37 cellular contexts compared by ENCODE assay signal in genomic region chr5:103490340-103490739, GRCh38.
"Had no signal": no experiment of that assay in that cellular context is flagged by ENCODE, and none has a peak within 500 bp of the region (broad histone marks: within the 10 kb centered on the region; RNA-seq: fewer than 3 reads in every experiment).

No MANE protein-coding gene starts in this region.

- DNase-seq: activated CD4-positive, alpha-beta memory T cell treated with anti-CD3 and anti-CD28 coated beads, Interleukin-2, amount 10 ng/mL, durations not matched to agents 7 days and 5 days; activated CD4-positive, alpha-beta T cell treated with anti-CD3 and anti-CD28 coated beads for 1 hour; activated CD4-positive, alpha-beta T cell treated with anti-CD3 and anti-CD28 coated beads for 36 hours; activated CD4-positive, alpha-beta T cell treated with anti-CD3 and anti-CD28 coated beads for 48 hours; activated CD4-positive, alpha-beta T cell treated with anti-CD3 and anti-CD28 coated beads, Interleukin-2, amount 10 ng/mL, durations not matched to agents 7 days and 5 days; activated CD4-positive, alpha-beta T cell treated with anti-CD3 and anti-CD28 coated beads, Interleukin-2, amount 50 U/mL, for 48 hours; activated CD4-positive, CD25-positive, alpha-beta regulatory T cell; activated CD8-positive, alpha-beta memory T cell treated with anti-CD3 and anti-CD28 coated beads for 24 hours; activated CD8-positive, alpha-beta memory T cell treated with anti-CD3 and anti-CD28 coated beads, Interleukin-2, amount 10 ng/mL, durations not matched to agents 7 days and 5 days; activated CD8-positive, alpha-beta memory T cell treated with anti-CD3 and anti-CD28 coated beads, Interleukin-2, amount 50 U/mL, for 48 hours; activated CD8-positive, alpha-beta T cell treated with anti-CD3 and anti-CD28 coated beads, Interleukin-2, amount 10 ng/mL, durations not matched to agents 7 days and 5 days; activated effector memory CD4-positive, alpha-beta T cell treated with Interleukin-2 at 50 U/mL for 16 hours; activated gamma-delta T cell; activated naive CD4-positive, alpha-beta T cell treated with anti-CD3 and anti-CD28 coated beads, Interleukin-2, amount 10 ng/mL, durations not matched to agents 7 days and 5 days; activated naive CD4-positive, alpha-beta T cell treated with Interleukin-2 at 50 U/mL for 16 hours; activated naive CD8-positive, alpha-beta T cell treated with anti-CD3 and anti-CD28 coated beads, Interleukin-2, amount 10 ng/mL, durations not matched to agents 7 days and 5 days; activated naive CD8-positive, alpha-beta T cell treated with anti-CD3 and anti-CD28 coated beads, Interleukin-2, amount 50 U/mL, for 24 hours; activated T-cell treated with anti-CD3 and anti-CD28 coated beads, Interleukin-2, amount 50 U/mL, for 24 hours; activated T-cell treated with anti-CD3 and anti-CD28 coated beads, Interleukin-2, amount 50 U/mL, for 48 hours; amygdala; anterior cingulate cortex; caudate nucleus; cerebellar nuclear complex; T-helper 1 cell; T-helper 2 cell; T-helper 9 cell had no signal

- H3K27me3 ChIP-seq: ascending aorta, cardiac muscle cell had no signal

- ATAC-seq: activated CD4-positive, alpha-beta T cell treated with anti-CD3 and anti-CD28 coated beads for 36 hours; activated CD4-positive, CD25-positive, alpha-beta regulatory T cell treated with anti-CD3 and anti-CD28 coated beads, Interleukin-2, amount 50 U/mL, for 24 hours; activated CD8-positive, alpha-beta memory T cell treated with anti-CD3 and anti-CD28 coated beads, Interleukin-2, amount 10 ng/mL, durations not matched to agents 7 days and 5 days; activated CD8-positive, alpha-beta T cell treated with anti-CD3 and anti-CD28 coated beads, Interleukin-2, amount 10 ng/mL, durations not matched to agents 7 days and 5 days; activated naive CD8-positive, alpha-beta T cell treated with anti-CD3 and anti-CD28 coated beads, Interleukin-2, amount 50 U/mL, for 24 hours had no signal

- H3K36me3 ChIP-seq: ascending aorta, cardiac muscle cell had no signal

- H3K36me3 Mint-ChIP-seq: activated CD8-positive, alpha-beta memory T cell treated with anti-CD3 and anti-CD28 coated beads, Interleukin-2, amount 10 ng/mL, durations not matched to agents 7 days and 5 days; activated naive CD4-positive, alpha-beta T cell treated with anti-CD3 and anti-CD28 coated beads, Interleukin-2, amount 10 ng/mL, durations not matched to agents 7 days and 5 days; activated naive CD4-positive, alpha-beta T cell treated with anti-CD3 and anti-CD28 coated beads, Interleukin-2, amount 50 U/mL, for 24 hours; activated naive CD8-positive, alpha-beta T cell; activated naive CD8-positive, alpha-beta T cell treated with anti-CD3 and anti-CD28 coated beads, Interleukin-2, amount 10 ng/mL, durations not matched to agents 7 days and 5 days had no signal

- H3K27me3 Mint-ChIP-seq: activated naive CD4-positive, alpha-beta T cell treated with anti-CD3 and anti-CD28 coated beads, Interleukin-2, amount 10 ng/mL, durations not matched to agents 7 days and 5 days; brain; central memory CD8-positive, alpha-beta T cell had no signal

- H3K4me1 Mint-ChIP-seq: activated CD4-positive, alpha-beta memory T cell treated with anti-CD3 and anti-CD28 coated beads, Interleukin-2, amount 10 ng/mL, durations not matched to agents 7 days and 5 days; activated CD4-positive, alpha-beta T cell treated with anti-CD3 and anti-CD28 coated beads, Interleukin-2, amount 10 ng/mL, durations not matched to agents 7 days and 5 days; activated CD8-positive, alpha-beta memory T cell treated with anti-CD3 and anti-CD28 coated beads, Interleukin-2, amount 10 ng/mL, durations not matched to agents 7 days and 5 days; activated naive CD4-positive, alpha-beta T cell treated with anti-CD3 and anti-CD28 coated beads, Interleukin-2, amount 10 ng/mL, durations not matched to agents 7 days and 5 days; activated naive CD4-positive, alpha-beta T cell treated with anti-CD3 and anti-CD28 coated beads, Interleukin-2, amount 50 U/mL, for 24 hours; activated naive CD8-positive, alpha-beta T cell treated with anti-CD3 and anti-CD28 coated beads, Interleukin-2, amount 10 ng/mL, durations not matched to agents 7 days and 5 days; activated naive CD8-positive, alpha-beta T cell treated with anti-CD3 and anti-CD28 coated beads, Interleukin-2, amount 50 U/mL, for 24 hours; central memory CD8-positive, alpha-beta T cell had no signal

- H3K4me3 Mint-ChIP-seq: activated CD4-positive, alpha-beta memory T cell treated with anti-CD3 and anti-CD28 coated beads, Interleukin-2, amount 10 ng/mL, durations not matched to agents 7 days and 5 days; activated CD4-positive, alpha-beta T cell treated with anti-CD3 and anti-CD28 coated beads for 36 hours; activated CD4-positive, alpha-beta T cell treated with anti-CD3 and anti-CD28 coated beads, Interleukin-2, amount 10 ng/mL, durations not matched to agents 7 days and 5 days; activated CD8-positive, alpha-beta memory T cell treated with anti-CD3 and anti-CD28 coated beads, Interleukin-2, amount 10 ng/mL, durations not matched to agents 7 days and 5 days; activated CD8-positive, alpha-beta T cell treated with anti-CD3 and anti-CD28 coated beads, Interleukin-2, amount 10 ng/mL, durations not matched to agents 7 days and 5 days; activated naive CD4-positive, alpha-beta T cell treated with anti-CD3 and anti-CD28 coated beads, Interleukin-2, amount 10 ng/mL, durations not matched to agents 7 days and 5 days; activated naive CD4-positive, alpha-beta T cell treated with anti-CD3 and anti-CD28 coated beads, Interleukin-2, amount 50 U/mL, for 24 hours; activated naive CD8-positive, alpha-beta T cell; activated naive CD8-positive, alpha-beta T cell treated with anti-CD3 and anti-CD28 coated beads, Interleukin-2, amount 10 ng/mL, durations not matched to agents 7 days and 5 days; activated naive CD8-positive, alpha-beta T cell treated with anti-CD3 and anti-CD28 coated beads, Interleukin-2, amount 50 U/mL, for 24 hours; activated T-cell treated with anti-CD3 and anti-CD28 coated beads, Interleukin-2, amount 50 U/mL, for 24 hours; brain; central memory CD8-positive, alpha-beta T cell; T-helper 1 cell treated with Interleukin-12 subunit alpha and Interleukin-12 subunit beta and Interleukin-4 antibody, amounts not matched to agents 30 μg/mL and 1 μg/mL, for 36 hours; T-helper 2 cell treated with Interferon-gamma antibody and Interleukin-4, amounts not matched to agents 5 μg/mL and 100 μg/mL, for 36 hours had no signal

- H3K27ac Mint-ChIP-seq: activated CD4-positive, alpha-beta memory T cell treated with anti-CD3 and anti-CD28 coated beads, Interleukin-2, amount 10 ng/mL, durations not matched to agents 7 days and 5 days; activated CD4-positive, alpha-beta T cell treated with anti-CD3 and anti-CD28 coated beads for 36 hours; activated CD4-positive, alpha-beta T cell treated with anti-CD3 and anti-CD28 coated beads, Interleukin-2, amount 10 ng/mL, durations not matched to agents 7 days and 5 days; activated CD8-positive, alpha-beta memory T cell treated with anti-CD3 and anti-CD28 coated beads, Interleukin-2, amount 10 ng/mL, durations not matched to agents 7 days and 5 days; activated CD8-positive, alpha-beta T cell treated with anti-CD3 and anti-CD28 coated beads, Interleukin-2, amount 10 ng/mL, durations not matched to agents 7 days and 5 days; activated naive CD4-positive, alpha-beta T cell treated with anti-CD3 and anti-CD28 coated beads, Interleukin-2, amount 10 ng/mL, durations not matched to agents 7 days and 5 days; activated naive CD4-positive, alpha-beta T cell treated with anti-CD3 and anti-CD28 coated beads, Interleukin-2, amount 50 U/mL, for 24 hours; activated naive CD8-positive, alpha-beta T cell; activated naive CD8-positive, alpha-beta T cell treated with anti-CD3 and anti-CD28 coated beads, Interleukin-2, amount 10 ng/mL, durations not matched to agents 7 days and 5 days; activated naive CD8-positive, alpha-beta T cell treated with anti-CD3 and anti-CD28 coated beads, Interleukin-2, amount 50 U/mL, for 24 hours; activated T-cell treated with anti-CD3 and anti-CD28 coated beads, Interleukin-2, amount 50 U/mL, for 24 hours; activated T-helper 2 cell treated with anti-CD3 and anti-CD28 coated beads, Interferon-gamma antibody, Interleukin-2, Interleukin-4, amounts not matched to agents 10 μg/mL and 5 μg/mL and 100 μg/mL, durations not matched to agents 14 hours and 24 hours and 36 hours; T-helper 1 cell treated with Interleukin-12 subunit alpha and Interleukin-12 subunit beta and Interleukin-4 antibody, amounts not matched to agents 30 μg/mL and 1 μg/mL, for 36 hours; T-helper 2 cell treated with Interferon-gamma antibody and Interleukin-4, amounts not matched to agents 5 μg/mL and 100 μg/mL, for 36 hours had no signal

- H3K27ac ChIP-seq: ascending aorta, cardiac muscle cell, VCaP had no signal

- H3K9me3 ChIP-seq: ascending aorta had no signal

- H3K4me3 ChIP-seq: ascending aorta, cardiac muscle cell had no signal

- H3K4me1 ChIP-seq: ascending aorta had no signal

- H3K9me3 Mint-ChIP-seq: activated CD4-positive, alpha-beta memory T cell treated with anti-CD3 and anti-CD28 coated beads, Interleukin-2, amount 10 ng/mL, durations not matched to agents 7 days and 5 days; activated CD4-positive, alpha-beta T cell treated with anti-CD3 and anti-CD28 coated beads, Interleukin-2, amount 10 ng/mL, durations not matched to agents 7 days and 5 days; activated naive CD4-positive, alpha-beta T cell treated with anti-CD3 and anti-CD28 coated beads, Interleukin-2, amount 10 ng/mL, durations not matched to agents 7 days and 5 days; activated naive CD4-positive, alpha-beta T cell treated with anti-CD3 and anti-CD28 coated beads, Interleukin-2, amount 50 U/mL, for 24 hours; activated naive CD8-positive, alpha-beta T cell treated with anti-CD3 and anti-CD28 coated beads, Interleukin-2, amount 10 ng/mL, durations not matched to agents 7 days and 5 days; activated naive CD8-positive, alpha-beta T cell treated with anti-CD3 and anti-CD28 coated beads, Interleukin-2, amount 50 U/mL, for 24 hours; activated T-cell treated with anti-CD3 and anti-CD28 coated beads, Interleukin-2, amount 50 U/mL, for 24 hours; activated T-helper 2 cell treated with anti-CD3 and anti-CD28 coated beads, Interferon-gamma antibody, Interleukin-2, Interleukin-4, amounts not matched to agents 10 μg/mL and 5 μg/mL and 100 μg/mL, durations not matched to agents 14 hours and 24 hours and 36 hours; central memory CD8-positive, alpha-beta T cell; T-helper 1 cell treated with Interleukin-12 subunit alpha and Interleukin-12 subunit beta and Interleukin-4 antibody, amounts not matched to agents 30 μg/mL and 1 μg/mL, for 36 hours; T-helper 2 cell treated with Interferon-gamma antibody and Interleukin-4, amounts not matched to agents 5 μg/mL and 100 μg/mL, for 36 hours had no signal
